In the genomic region with DNA sequence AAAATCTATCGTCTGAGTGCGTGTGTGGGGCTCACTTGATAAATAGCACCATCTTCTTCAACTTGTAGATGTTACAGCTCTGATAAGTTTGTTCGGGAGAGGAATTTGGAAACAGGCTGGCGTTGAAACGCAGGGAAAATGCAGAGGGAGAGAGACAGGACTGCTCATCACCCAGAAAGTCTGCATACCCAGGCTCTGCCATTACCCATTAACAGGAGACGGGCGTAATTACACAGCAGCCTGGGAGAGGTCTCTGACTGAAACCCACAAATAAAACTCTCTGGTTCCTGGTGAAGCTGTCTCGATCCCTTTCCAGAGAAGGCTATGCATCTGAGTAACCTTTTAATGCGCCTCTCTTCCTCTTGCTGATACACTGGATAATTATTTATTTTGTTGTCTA, we compare ENCODE assay signal across 26 cellular contexts.
DNase-seq lines count a peak whose midpoint lies in the region; ATAC-seq and TF ChIP-seq lines count a peak whose summit lies in the region.
"Had no signal": no experiment of that assay in that cellular context is flagged by ENCODE, and none has a peak within 500 bp of the region (broad histone marks: within the 10 kb centered on the region; RNA-seq: fewer than 3 reads in every experiment).

No MANE protein-coding gene starts in this region.

- H3K18ac ChIP-seq in mesendoderm (ENCODE audit: low read length): no peak overlapping the region

- H3K27me3 ChIP-seq in mesendoderm (ENCODE audit: insufficient read depth, low read length, poor library complexity): no peaks in the 10 kb centered on the region
- no peaks in the 10 kb centered on the region for H3K27me3 ChIP-seq in vagina
- H3K27me3 ChIP-seq: MG63 had no signal

- no peaks in the 10 kb centered on the region for H3K36me3 ChIP-seq in mesendoderm (ENCODE audit: control insufficient read depth, insufficient read depth, low read length)
- no peaks in the 10 kb centered on the region for H3K36me3 ChIP-seq in vagina
- H3K36me3 ChIP-seq: BLaER1 treated with 17β-estradiol and CSF1 and Interleukin-3, amounts not matched to agents 10 nM and 100 nM; MG63 had no signal

- H3K27ac Mint-ChIP-seq in T-helper 17 cell: peak overlapping the region; percentile 57
- H3K27ac Mint-ChIP-seq: CD4-positive, alpha-beta memory T cell; IgD-negative memory B cell had no signal

- no peak overlapping the region for H2BK5ac ChIP-seq in mesendoderm (ENCODE audit: low read length)

- no peak for TF ChIP-seq CTCF in vagina (IDR thresholded peaks at IDR 0.05)

- H3K4me1 ChIP-seq in mesendoderm (ENCODE audit: control insufficient read depth, low read depth, low read length) (peaks cover 7% of the 10 kb centered on the region), vagina (no peaks in the 10 kb centered on the region)
- H3K4me1 ChIP-seq: BLaER1 treated with 17β-estradiol and CSF1 and Interleukin-3, amounts not matched to agents 10 nM and 100 nM; Caco-2 had no signal

- no peaks in the 10 kb centered on the region for H3K79me1 ChIP-seq in mesendoderm (ENCODE audit: low read length)

- no peak overlapping the region for H4K5ac ChIP-seq in mesendoderm (ENCODE audit: low read length)

- no peak for TF ChIP-seq POLR2A in vagina (IDR thresholded peaks at IDR 0.05)

- H3K27ac ChIP-seq in mesendoderm (ENCODE audit: low read depth, low read length): no peak overlapping the region
- no peak overlapping the region for H3K27ac ChIP-seq in vagina
- H3K27ac ChIP-seq in substantia nigra (ENCODE audit: low read depth, low read length, poor library complexity, severe bottlenecking): no peak overlapping the region
- H3K27ac ChIP-seq: BLaER1 treated with 17β-estradiol and CSF1 and Interleukin-3, amounts not matched to agents 10 nM and 100 nM; SK-N-MC had no signal

- WGBS in mesendoderm (ENCODE audit: extremely low coverage, insufficient coverage, low lambda C conversion rate): no CpG with 5 or more reads among the region's 9 CpGs

- ATAC-seq in T-helper 17 cell (no peak), GM19467 (IDR thresholded peaks at IDR 0.05; ENCODE audit: unreplicated experiment) (no peak)
- ATAC-seq: PC-3 had no signal

- intact Hi-C loops in vagina (cut with DNase I): no loop called here

- no peak overlapping the region for H2BK120ac ChIP-seq in mesendoderm (ENCODE audit: low read depth, low read length)

- H2BK15ac ChIP-seq in mesendoderm (replicated peaks; ENCODE audit: low read depth): no peak overlapping the region

- no peaks in the 10 kb centered on the region for H3K9me3 ChIP-seq in T-helper 17 cell (ENCODE audit: control insufficient read depth, low read length, poor library complexity, severe bottlenecking)
- H3K9me3 ChIP-seq in vagina: no peaks in the 10 kb centered on the region
- H3K9me3 ChIP-seq: Caco-2, MG63 had no signal

- peaks cover 3% of the 10 kb centered on the region for H3K4me1 Mint-ChIP-seq in T-helper 17 cell
- H3K4me1 Mint-ChIP-seq: CD4-positive, alpha-beta memory T cell; IgD-negative memory B cell had no signal

- no peak overlapping the region for H4K8ac ChIP-seq in mesendoderm (ENCODE audit: low read depth, low read length)

- H2AK5ac ChIP-seq in mesendoderm (ENCODE audit: low read length): no peak overlapping the region

- H3K79me2 ChIP-seq in mesendoderm (ENCODE audit: control insufficient read depth, insufficient read depth, low read length): no peaks in the 10 kb centered on the region

- H3K4ac ChIP-seq in mesendoderm (ENCODE audit: low read depth, low read length): peak overlapping the region; percentile 72

- no peak overlapping the region for H3K4me3 ChIP-seq in mesendoderm (ENCODE audit: low read length)
- no peak overlapping the region for H3K4me3 ChIP-seq in vagina
- H3K4me3 ChIP-seq: BLaER1 treated with 17β-estradiol and CSF1 and Interleukin-3, amounts not matched to agents 10 nM and 100 nM; MG63; SK-N-MC had no signal

- DNase-seq in NCI-H748 (lab: John Stamatoyannopoulos, UW; ENCODE audit: unreplicated experiment) (peak; percentile 16), NCI-H748 treated with DMSO at 0.1 percent for 48 hours (lab: John Stamatoyannopoulos, UW) (no peak), T-helper 17 cell (no peak), mesendoderm (no peak), vagina (ENCODE audit: extremely low spot score in 2 of 2) (peak; percentile 28 to 37), substantia nigra (lab: John Stamatoyannopoulos, UW) (no peak)
- DNase-seq in activated T-cell treated with anti-CD3 and anti-CD28 coated beads, Interleukin-2, amount 50 U/mL, for 1 hour: no peak
- DNase-seq: 8988T; CD4-positive, alpha-beta memory T cell; DND-41; GOT3; MG63; NCI-H1048; NCI-H1417 treated with DMSO at 0.1 percent for 48 hours; NCI-H187 treated with DMSO at 0.1 percent for 48 hours; NCI-H226; NCI-H510A treated with DMSO at 0.1 percent for 48 hours; NCI-H82; PC-3; SHP77; SW 1271 had no signal

- H3K36me3 Mint-ChIP-seq in T-helper 17 cell (ENCODE audit: low read depth): peaks cover 6% of the 10 kb centered on the region
- H3K36me3 Mint-ChIP-seq: CD4-positive, alpha-beta memory T cell; IgD-negative memory B cell had no signal

- H3K4me3 Mint-ChIP-seq in T-helper 17 cell: no peak overlapping the region
- H3K4me3 Mint-ChIP-seq: CD4-positive, alpha-beta memory T cell; IgD-negative memory B cell had no signal

- peak overlapping the region; percentile 31 for H3K56ac ChIP-seq in mesendoderm (ENCODE audit: low read length)

- no peak overlapping the region for H3K4me2 ChIP-seq in mesendoderm (ENCODE audit: low read length)
- H3K4me2 ChIP-seq: BLaER1 treated with 17β-estradiol and CSF1 and Interleukin-3, amounts not matched to agents 10 nM and 100 nM had no signal

- no peak overlapping the region for H3K23ac ChIP-seq in mesendoderm (ENCODE audit: low read length)

- no peak overlapping the region for H3K9ac ChIP-seq in mesendoderm (ENCODE audit: low read length)
- H3K9ac ChIP-seq: BLaER1 treated with 17β-estradiol and CSF1 and Interleukin-3, amounts not matched to agents 10 nM and 100 nM had no signal

- H3K27me3 Mint-ChIP-seq in T-helper 17 cell: peaks cover 10% of the 10 kb centered on the region
- H3K27me3 Mint-ChIP-seq: IgD-negative memory B cell had no signal

Comparison
In these comparisons a context has a peak if more than half of its experiments do, and no peak if none do; other contexts are left out.
1. DNase-seq: peak in NCI-H748 (single experiment) and vagina (2 of 2); none in NCI-H748 treated with DMSO at 0.1 percent for 48 hours (single experiment), T-helper 17 cell (0 of 3), mesendoderm (single experiment), substantia nigra (0 of 49) and activated T-cell treated with anti-CD3 and anti-CD28 coated beads, Interleukin-2, amount 50 U/mL, for 1 hour (single experiment).